17 cellular contexts compared by ENCODE assay signal in the genomic region with DNA sequence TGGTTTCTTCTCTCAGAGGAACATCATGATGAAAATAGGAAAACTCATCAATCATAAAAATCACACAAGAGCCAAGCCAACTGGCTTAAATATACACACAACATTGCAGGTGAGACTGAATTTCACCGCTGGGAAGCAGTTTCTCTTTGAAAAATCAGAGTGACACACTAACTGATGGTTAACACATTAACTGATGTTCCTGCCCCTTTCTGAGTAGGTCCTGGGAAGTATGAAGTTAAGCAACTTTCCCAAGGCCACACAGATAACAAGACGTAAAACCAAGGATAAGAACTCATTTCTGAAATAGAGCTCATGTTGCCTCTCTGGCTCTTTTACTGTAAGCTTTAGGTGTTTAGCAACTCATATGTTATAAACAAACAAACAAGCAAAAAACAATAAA.
"Had no signal": no experiment of that assay in that cellular context is flagged by ENCODE, and none has a peak within 500 bp of the region (broad histone marks: within the 10 kb centered on the region; RNA-seq: fewer than 3 reads in every experiment).

No MANE protein-coding gene starts in this region.

- H3K79me2 ChIP-seq: parathyroid adenoma had no signal

- H3K4me3 ChIP-seq: dorsolateral prefrontal cortex, heart left ventricle, left ventricle myocardium inferior, lower lobe of right lung, psoas muscle, upper lobe of left lung, vagina had no signal

- H3K36me3 ChIP-seq: heart left ventricle, left ventricle myocardium inferior, lower lobe of right lung, upper lobe of left lung, vagina had no signal

- H3K4me1 ChIP-seq: lower lobe of right lung, parathyroid adenoma, psoas muscle, vagina had no signal

- H3K27me3 ChIP-seq: dorsolateral prefrontal cortex, heart left ventricle, upper lobe of left lung, vagina had no signal

- ATAC-seq: heart left ventricle, psoas muscle, sciatic nerve had no signal

- DNase-seq: cortex of kidney; dorsolateral prefrontal cortex; effector CD8-positive, alpha-beta T cell; heart left ventricle; hypothalamus; islet precursor cell; left ventricle myocardium inferior; lower lobe of right lung; midbrain; naive B cell; occipital lobe; psoas muscle; stimulated activated naive CD4-positive, alpha-beta T cell had no signal

- H2AFZ ChIP-seq: parathyroid adenoma had no signal

- H3K9ac ChIP-seq: parathyroid adenoma had no signal

- H3K9me3 ChIP-seq: left ventricle myocardium inferior, lower lobe of right lung, psoas muscle, upper lobe of left lung, vagina had no signal

- H3K27ac ChIP-seq: dorsolateral prefrontal cortex, heart left ventricle, left ventricle myocardium inferior, lower lobe of right lung, parathyroid adenoma, psoas muscle, upper lobe of left lung, vagina had no signal
